ENCODE assay signal across 36 cellular contexts in genomic region chr10:2099321-2099720, GRCh38.
"Had no signal": no experiment of that assay in that cellular context is flagged by ENCODE, and none has a peak within 500 bp of the region (broad histone marks: within the 10 kb centered on the region; RNA-seq: fewer than 3 reads in every experiment).

No MANE protein-coding gene starts in this region.

- H3K27ac Mint-ChIP-seq: activated B cell treated with CpG ODN at 0.5 μM for 24 hours; activated CD4-positive, alpha-beta memory T cell treated with anti-CD3 and anti-CD28 coated beads for 36 hours; activated CD8-positive, alpha-beta T cell treated with anti-CD3 and anti-CD28 coated beads for 36 hours; activated naive CD4-positive, alpha-beta T cell treated with anti-CD3 and anti-CD28 coated beads for 36 hours; activated naive CD4-positive, alpha-beta T cell treated with anti-CD3 and anti-CD28 coated beads, Interleukin-2, amount 50 U/mL, for 72 hours; activated naive CD8-positive, alpha-beta T cell treated with anti-CD3 and anti-CD28 coated beads for 36 hours; activated T-cell treated with anti-CD3 and anti-CD28 coated beads, Interleukin-2, amount 50 U/mL, for 72 hours; activated T-helper 1 cell treated with anti-CD3 and anti-CD28 coated beads, Interleukin-12 subunit alpha, Interleukin-12 subunit beta, Interleukin-2, Interleukin-4 antibody, amounts not matched to agents 30 ng/mL and 10 ng/mL and 1 ng/mL, durations not matched to agents 14 hours and 24 hours and 36 hours; activated T-helper 17 cell treated with anti-CD3 and anti-CD28 coated beads, Interleukin-2, amount 50 U/mL, for 72 hours; T-helper 1 cell treated with Interleukin-12 subunit alpha and Interleukin-12 subunit beta and Interleukin-4 antibody, amounts not matched to agents 30 μg/mL and 1 μg/mL, for 36 hours; T-helper 2 cell treated with Interferon-gamma antibody and Interleukin-4, amounts not matched to agents 5 μg/mL and 100 μg/mL, for 36 hours had no signal

- DNase-seq: activated B cell treated with CpG ODN at 0.5 μM for 24 hours; activated CD4-positive, alpha-beta memory T cell treated with anti-CD3 and anti-CD28 coated beads for 36 hours; activated CD4-positive, alpha-beta T cell treated with anti-CD3 and anti-CD28 coated beads for 4 hours; activated CD4-positive, alpha-beta T cell treated with anti-CD3 and anti-CD28 coated beads, Interleukin-2, amount 50 U/mL, for 1 hour; activated CD4-positive, alpha-beta T cell treated with anti-CD3 and anti-CD28 coated beads, Interleukin-2, amount 50 U/mL, for 4 hours; activated CD4-positive, CD25-positive, alpha-beta regulatory T cell treated with anti-CD3 and anti-CD28 coated beads, Interleukin-2, amount 50 U/mL, for 72 hours; activated CD8-positive, alpha-beta memory T cell treated with anti-CD3 and anti-CD28 coated beads, Interleukin-2, amount 50 U/mL, for 4 hours; activated CD8-positive, alpha-beta T cell treated with anti-CD3 and anti-CD28 coated beads for 36 hours; activated effector memory CD4-positive, alpha-beta T cell treated with anti-CD3 and anti-CD28 coated beads, Interleukin-2, amount 50 U/mL, for 16 hours; activated gamma-delta T cell treated with Interleukin-2 at 50 U/mL for 16 hours; activated naive CD4-positive, alpha-beta T cell; activated naive CD4-positive, alpha-beta T cell treated with anti-CD3 and anti-CD28 coated beads for 36 hours; activated naive CD4-positive, alpha-beta T cell treated with anti-CD3 and anti-CD28 coated beads, Interleukin-2, amount 50 U/mL, for 16 hours; activated naive CD8-positive, alpha-beta T cell treated with anti-CD3 and anti-CD28 coated beads for 36 hours; activated T-cell treated with anti-CD3 and anti-CD28 coated beads for 4 hours; activated T-cell treated with anti-CD3 and anti-CD28 coated beads, Interleukin-2, amount 50 U/mL, for 1 hour; activated T-cell treated with anti-CD3 and anti-CD28 coated beads, Interleukin-2, amount 50 U/mL, for 4 hours; activated T-cell treated with anti-CD3 and anti-CD28 coated beads, Interleukin-2, amount 50 U/mL, for 72 hours; adrenal gland; amniotic stem cell; aorta; body of pancreas; brain microvascular endothelial cell; central memory CD4-positive, alpha-beta T cell; T-helper 1 cell; T-helper 2 cell; T-helper 9 cell had no signal

- H3K9me3 Mint-ChIP-seq: activated B cell treated with CpG ODN at 0.5 μM for 24 hours; activated CD4-positive, alpha-beta memory T cell treated with anti-CD3 and anti-CD28 coated beads for 36 hours; activated CD8-positive, alpha-beta T cell treated with anti-CD3 and anti-CD28 coated beads for 36 hours; activated naive CD4-positive, alpha-beta T cell treated with anti-CD3 and anti-CD28 coated beads for 36 hours; activated naive CD4-positive, alpha-beta T cell treated with anti-CD3 and anti-CD28 coated beads, Interleukin-2, amount 50 U/mL, for 72 hours; activated naive CD8-positive, alpha-beta T cell treated with anti-CD3 and anti-CD28 coated beads for 36 hours; activated T-cell treated with anti-CD3 and anti-CD28 coated beads, Interleukin-2, amount 50 U/mL, for 4 hours; activated T-cell treated with anti-CD3 and anti-CD28 coated beads, Interleukin-2, amount 50 U/mL, for 72 hours; activated T-helper 1 cell treated with anti-CD3 and anti-CD28 coated beads, Interleukin-12 subunit alpha, Interleukin-12 subunit beta, Interleukin-2, Interleukin-4 antibody, amounts not matched to agents 30 ng/mL and 10 ng/mL and 1 ng/mL, durations not matched to agents 14 hours and 24 hours and 36 hours; activated T-helper 17 cell treated with anti-CD3 and anti-CD28 coated beads, Interleukin-2, amount 50 U/mL, for 72 hours; T-helper 1 cell treated with Interleukin-12 subunit alpha and Interleukin-12 subunit beta and Interleukin-4 antibody, amounts not matched to agents 30 μg/mL and 1 μg/mL, for 36 hours; T-helper 2 cell treated with Interferon-gamma antibody and Interleukin-4, amounts not matched to agents 5 μg/mL and 100 μg/mL, for 36 hours had no signal

- H3K27me3 ChIP-seq: adrenal gland, body of pancreas, brain microvascular endothelial cell, breast epithelium had no signal

- H3K9me3 ChIP-seq: adrenal gland, body of pancreas, breast epithelium had no signal

- H3K4me3 ChIP-seq: adrenal gland, body of pancreas, breast epithelium had no signal

- H3K4me1 ChIP-seq: adrenal gland, body of pancreas, breast epithelium had no signal

- H3K36me3 Mint-ChIP-seq: activated CD4-positive, alpha-beta memory T cell treated with anti-CD3 and anti-CD28 coated beads for 36 hours; activated naive CD4-positive, alpha-beta T cell treated with anti-CD3 and anti-CD28 coated beads, Interleukin-2, amount 50 U/mL, for 72 hours; activated naive CD8-positive, alpha-beta T cell treated with anti-CD3 and anti-CD28 coated beads for 36 hours had no signal

- H3K27me3 Mint-ChIP-seq: activated CD4-positive, alpha-beta memory T cell treated with anti-CD3 and anti-CD28 coated beads for 36 hours; activated naive CD8-positive, alpha-beta T cell treated with anti-CD3 and anti-CD28 coated beads for 36 hours had no signal

- H3K36me3 ChIP-seq: adrenal gland, brain microvascular endothelial cell, breast epithelium had no signal

- H3K4me1 Mint-ChIP-seq: activated B cell treated with CpG ODN at 0.5 μM for 24 hours; activated naive CD8-positive, alpha-beta T cell treated with anti-CD3 and anti-CD28 coated beads for 36 hours; activated T-helper 17 cell treated with anti-CD3 and anti-CD28 coated beads, Interleukin-2, amount 50 U/mL, for 72 hours had no signal

- FAIRE-seq: astrocyte, TTC549 had no signal

- H3K27ac ChIP-seq: adrenal gland, body of pancreas, brain microvascular endothelial cell, breast epithelium, VCaP had no signal

- ATAC-seq: activated CD8-positive, alpha-beta T cell treated with anti-CD3 and anti-CD28 coated beads for 36 hours; activated naive CD4-positive, alpha-beta T cell treated with anti-CD3 and anti-CD28 coated beads, Interleukin-2, amount 50 U/mL, for 72 hours; activated T-cell treated with anti-CD3 and anti-CD28 coated beads, Interleukin-2, amount 50 U/mL, for 4 hours; activated T-cell treated with anti-CD3 and anti-CD28 coated beads, Interleukin-2, amount 50 U/mL, for 72 hours; activated T-helper 17 cell treated with anti-CD3 and anti-CD28 coated beads, Interleukin-2, amount 50 U/mL, for 72 hours; body of pancreas had no signal

- H3K4me3 Mint-ChIP-seq: activated B cell treated with CpG ODN at 0.5 μM for 24 hours; activated CD4-positive, alpha-beta memory T cell treated with anti-CD3 and anti-CD28 coated beads for 36 hours; activated CD8-positive, alpha-beta T cell treated with anti-CD3 and anti-CD28 coated beads for 36 hours; activated naive CD4-positive, alpha-beta T cell treated with anti-CD3 and anti-CD28 coated beads for 36 hours; activated naive CD8-positive, alpha-beta T cell treated with anti-CD3 and anti-CD28 coated beads for 36 hours; activated T-cell treated with anti-CD3 and anti-CD28 coated beads, Interleukin-2, amount 50 U/mL, for 4 hours; activated T-cell treated with anti-CD3 and anti-CD28 coated beads, Interleukin-2, amount 50 U/mL, for 72 hours; activated T-helper 1 cell treated with anti-CD3 and anti-CD28 coated beads, Interleukin-12 subunit alpha, Interleukin-12 subunit beta, Interleukin-2, Interleukin-4 antibody, amounts not matched to agents 30 ng/mL and 10 ng/mL and 1 ng/mL, durations not matched to agents 14 hours and 24 hours and 36 hours; activated T-helper 17 cell treated with anti-CD3 and anti-CD28 coated beads, Interleukin-2, amount 50 U/mL, for 72 hours; T-helper 1 cell treated with Interleukin-12 subunit alpha and Interleukin-12 subunit beta and Interleukin-4 antibody, amounts not matched to agents 30 μg/mL and 1 μg/mL, for 36 hours; T-helper 2 cell treated with Interferon-gamma antibody and Interleukin-4, amounts not matched to agents 5 μg/mL and 100 μg/mL, for 36 hours had no signal
